Comparison of ENCODE assay signal across 8 cellular contexts in genomic region chr7:27739301-27739913, GRCh38. TPM values are rescaled to one million over a fixed set of nuclear protein-coding genes. Genes with fewer than 3 reads are reported as not detected.
DNase-seq lines count a peak whose midpoint lies in the region; ATAC-seq and TF ChIP-seq lines count a peak whose summit lies in the region.

No MANE protein-coding gene starts in this region.

- peaks cover 3% of the 10 kb centered on the region for H3K36me3 Mint-ChIP-seq in activated naive CD4-positive, alpha-beta T cell treated with anti-CD3 and anti-CD28 coated beads for 36 hours (ENCODE audit: low read depth)

- H3K4me1 ChIP-seq in testis = peaks cover 14% of the 10 kb centered on the region

- H3K4me3 Mint-ChIP-seq in activated naive CD4-positive, alpha-beta T cell treated with anti-CD3 and anti-CD28 coated beads for 36 hours = peak overlapping the region; percentile 96

- TF ChIP-seq POLR2A in testis (IDR thresholded peaks at IDR 0.05) = no peak

- TF ChIP-seq CTCF in astrocyte of the spinal cord (IDR thresholded peaks at IDR 0.05; ENCODE audit: low read depth, low read length) (no peak), kidney epithelial cell (IDR thresholded peaks at IDR 0.05; ENCODE audit: insufficient read depth, low read length, poor library complexity, severe bottlenecking) (no peak), testis (IDR thresholded peaks at IDR 0.05) (no peak)

- H3K27ac ChIP-seq in testis = peak overlapping the region; percentile 94

- H3K4me1 Mint-ChIP-seq in activated naive CD4-positive, alpha-beta T cell treated with anti-CD3 and anti-CD28 coated beads for 36 hours (ENCODE audit: low read depth) = peaks cover 34% of the 10 kb centered on the region

- H3K4me3 ChIP-seq in astrocyte of the spinal cord (ENCODE audit: low read depth, low read length) = peak overlapping the region; percentile 94
- H3K4me3 ChIP-seq in kidney epithelial cell (ENCODE audit: low read depth, low read length) = peak overlapping the region; percentile 100
- peak overlapping the region; percentile 92 to 99 for H3K4me3 ChIP-seq in testis

- ATAC-seq in HG02588 (IDR thresholded peaks at IDR 0.05; ENCODE audit: unreplicated experiment) = peak; percentile 33

- H3K9me3 ChIP-seq in testis = no peaks in the 10 kb centered on the region

- no peaks in the 10 kb centered on the region for H3K27me3 Mint-ChIP-seq in activated naive CD4-positive, alpha-beta T cell treated with anti-CD3 and anti-CD28 coated beads for 36 hours (ENCODE audit: low read depth)

- in situ Hi-C loops in astrocyte of the spinal cord (cut with HindIII; ENCODE audit: low sequenced_read_pairs) = no loop called here

- WGBS in testis, 2 donors = 3 to 4% methylated on average over 17 of the region's 17 CpGs

- CTCF ChIA-PET in activated naive CD4-positive, alpha-beta T cell treated with anti-CD3 and anti-CD28 coated beads for 36 hours (lab: Charles Lee) = interaction anchor here (1.6 kb wide), 2 partner anchors 46 to 76 kb away, joined by 4 to 5 read pairs; partner anchors contain the start of gene HIBADH

- no peak for DNase-seq in activated naive CD4-positive, alpha-beta T cell treated with anti-CD3 and anti-CD28 coated beads for 36 hours
- no peak for DNase-seq in activated naive CD4-positive, alpha-beta T cell treated with anti-CD3 and anti-CD28 coated beads, Interleukin-2, amount 50 U/mL, for 16 hours
- DNase-seq in NCI-H146 treated with DMSO at 0.1 percent for 48 hours (lab: John Stamatoyannopoulos, UW; ENCODE audit: unreplicated experiment) (peak; percentile 78), astrocyte of the spinal cord (ENCODE audit: low read depth, low spot score) (no peak), kidney epithelial cell (ENCODE audit: low read depth) (no peak), testis (no peak), GM19240 (ENCODE audit: insufficient read length, low spot score) (no peak)

- no peaks in the 10 kb centered on the region for H3K9me3 Mint-ChIP-seq in activated naive CD4-positive, alpha-beta T cell treated with anti-CD3 and anti-CD28 coated beads for 36 hours

- H3K36me3 ChIP-seq in kidney epithelial cell (ENCODE audit: control insufficient read depth, insufficient read depth, low read length) (no peaks in the 10 kb centered on the region), testis (ENCODE audit: low read depth, missing control alignments) (no peaks in the 10 kb centered on the region)

- peak overlapping the region; percentile 98 for H3K27ac Mint-ChIP-seq in activated naive CD4-positive, alpha-beta T cell treated with anti-CD3 and anti-CD28 coated beads for 36 hours

- intact Hi-C loops in activated naive CD4-positive, alpha-beta T cell treated with anti-CD3 and anti-CD28 coated beads for 36 hours (cut with micrococcal nuclease) = no loop called here
- intact Hi-C loops in testis (cut with DNase I; ENCODE audit: low total_unique reads) = no loop called here

- H3K27me3 ChIP-seq in kidney epithelial cell (ENCODE audit: control insufficient read depth, insufficient read depth, low read length) (no peaks in the 10 kb centered on the region), testis (no peaks in the 10 kb centered on the region)

RNA-seq across cellular contexts. Expression of gene TAX1BP1, which starts 0.6 kb away (rescaled TPM):
- total RNA-seq in activated naive CD4-positive, alpha-beta T cell treated with anti-CD3 and anti-CD28 coated beads for 36 hours = 10 to 100 TPM; 84.1 to 87.9 TPM
- total RNA-seq in kidney epithelial cell (83.6 and 98.7 TPM in 2 replicates), testis (100 to 1,000 TPM; 154 to 155 TPM)
- polyA plus RNA-seq in testis (ENCODE audit: insufficient read depth, low read depth, low replicate concordance) = 36.8 TPM
